Comparison of ENCODE assay signal across 13 cellular contexts in genomic region chr4:82833696-82834313, GRCh38. TPM values are rescaled to one million over a fixed set of nuclear protein-coding genes. Genes with fewer than 3 reads are reported as not detected.
DNase-seq lines count a peak whose midpoint lies in the region; ATAC-seq and TF ChIP-seq lines count a peak whose summit lies in the region.
"Had no signal": no experiment of that assay in that cellular context is flagged by ENCODE, and none has a peak within 500 bp of the region (broad histone marks: within the 10 kb centered on the region; RNA-seq: fewer than 3 reads in every experiment).

No MANE protein-coding gene starts in this region.

- no peak overlapping the region for H4K91ac ChIP-seq in trophoblast cell (ENCODE audit: low read depth, low read length)

- no peak overlapping the region for H3K4me3 Mint-ChIP-seq in endothelial cell (ENCODE audit: unreplicated experiment)
- H3K4me3 Mint-ChIP-seq in activated CD8-positive, alpha-beta memory T cell treated with anti-CD3 and anti-CD28 coated beads, Interleukin-2, amount 10 ng/mL, durations not matched to agents 7 days and 5 days: no peak overlapping the region
- H3K4me3 Mint-ChIP-seq: T-helper 2 cell treated with Interferon-gamma antibody and Interleukin-4, amounts not matched to agents 5 μg/mL and 100 μg/mL, for 36 hours had no signal

- H2BK5ac ChIP-seq in trophoblast cell (ENCODE audit: low read depth, low read length, poor library complexity): no peak overlapping the region

- H3K4me3 ChIP-seq in trophoblast cell (ENCODE audit: low read depth, low read length): no peak overlapping the region

- peaks cover 9 to 23% of the 10 kb centered on the region in 2 experiments for H3K36me3 ChIP-seq in trophoblast cell (ENCODE audit: control insufficient read depth in 1 of 2, insufficient read depth in 2 of 2, low read length in 2 of 2)

- no peak overlapping the region for H3K4ac ChIP-seq in trophoblast cell (ENCODE audit: low read depth, low read length)

- DNase-seq in EL (peak; percentile 85), RPMI7951 (ENCODE audit: low read depth) (peak; percentile 28), fibroblast of peridontal ligament (ENCODE audit: extremely low read depth) (peak; percentile 88), trophoblast cell (peak; percentile 55 to 71), endothelial cell (ENCODE audit: low spot score) (no peak), NCI-H146 treated with DMSO at 0.1 percent for 48 hours (lab: John Stamatoyannopoulos, UW; ENCODE audit: unreplicated experiment) (no peak), NCI-H1092 treated with DMSO at 0.1 percent for 48 hours (lab: John Stamatoyannopoulos, UW) (no peak)
- DNase-seq in activated CD8-positive, alpha-beta memory T cell treated with anti-CD3 and anti-CD28 coated beads, Interleukin-2, amount 10 ng/mL, durations not matched to agents 7 days and 5 days: no peak
- DNase-seq: DND-41; NCI-H524; stimulated activated CD4-positive, alpha-beta T cell treated with anti-CD3 and anti-CD28 coated beads, Interleukin-4, amount 100 ng/mL, for 4 hours had no signal

- no peaks in the 10 kb centered on the region for H3K4me1 ChIP-seq in trophoblast cell (ENCODE audit: control insufficient read depth in 1 of 2, insufficient read depth in 2 of 2, low read length in 2 of 2)

- peaks cover 26% of the 10 kb centered on the region for H3K36me3 Mint-ChIP-seq in endothelial cell (ENCODE audit: low read depth, unreplicated experiment)
- H3K36me3 Mint-ChIP-seq in activated CD8-positive, alpha-beta memory T cell treated with anti-CD3 and anti-CD28 coated beads, Interleukin-2, amount 10 ng/mL, durations not matched to agents 7 days and 5 days: peaks cover 37% of the 10 kb centered on the region

- H3K27me3 ChIP-seq in trophoblast cell (ENCODE audit: insufficient read depth, low read length): no peaks in the 10 kb centered on the region

- CTCF ChIA-PET in activated CD8-positive, alpha-beta memory T cell treated with anti-CD3 and anti-CD28 coated beads, Interleukin-2, amount 10 ng/mL, durations not matched to agents 7 days and 5 days (lab: Charles Lee): no interaction called here

- H4K12ac ChIP-seq in trophoblast cell (ENCODE audit: low read depth, low read length): no peak overlapping the region

- H3K23ac ChIP-seq in trophoblast cell (ENCODE audit: low read length): no peak overlapping the region

- no peak overlapping the region for H3K9ac ChIP-seq in trophoblast cell (ENCODE audit: low read length)

- no peaks in the 10 kb centered on the region for H3K9me3 Mint-ChIP-seq in endothelial cell (ENCODE audit: unreplicated experiment)
- H3K9me3 Mint-ChIP-seq in activated CD8-positive, alpha-beta memory T cell treated with anti-CD3 and anti-CD28 coated beads, Interleukin-2, amount 10 ng/mL, durations not matched to agents 7 days and 5 days (ENCODE audit: low read depth): peaks cover 2% of the 10 kb centered on the region

- H4K8ac ChIP-seq in trophoblast cell (ENCODE audit: low read depth, low read length): no peak overlapping the region

- no CpG with 5 or more reads among the region's 1 CpG for WGBS in trophoblast cell (ENCODE audit: extremely low coverage, insufficient coverage, insufficient read length)

- H3K4me2 ChIP-seq in trophoblast cell (ENCODE audit: low read length): no peak overlapping the region

- no peak overlapping the region for H2BK12ac ChIP-seq in trophoblast cell (ENCODE audit: low read length)

- no peak overlapping the region for H2AK5ac ChIP-seq in trophoblast cell (ENCODE audit: low read length)

- no peaks in the 10 kb centered on the region for H3K27me3 Mint-ChIP-seq in endothelial cell (ENCODE audit: unreplicated experiment)
- H3K27me3 Mint-ChIP-seq in activated CD8-positive, alpha-beta memory T cell treated with anti-CD3 and anti-CD28 coated beads, Interleukin-2, amount 10 ng/mL, durations not matched to agents 7 days and 5 days: no peaks in the 10 kb centered on the region

- no peak for ATAC-seq in activated CD8-positive, alpha-beta memory T cell treated with anti-CD3 and anti-CD28 coated beads, Interleukin-2, amount 10 ng/mL, durations not matched to agents 7 days and 5 days

- H2BK120ac ChIP-seq in trophoblast cell (ENCODE audit: insufficient read depth, low read length, poor library complexity): no peak overlapping the region

- H3K9me3 ChIP-seq in trophoblast cell (ENCODE audit: insufficient read depth, low read depth, low read length): no peaks in the 10 kb centered on the region

- H3K14ac ChIP-seq in trophoblast cell (ENCODE audit: low read length): no peak overlapping the region

- H3K79me1 ChIP-seq in trophoblast cell (ENCODE audit: low read length): no peaks in the 10 kb centered on the region

- H3K4me1 Mint-ChIP-seq in endothelial cell (ENCODE audit: unreplicated experiment): no peaks in the 10 kb centered on the region
- no peaks in the 10 kb centered on the region for H3K4me1 Mint-ChIP-seq in activated CD8-positive, alpha-beta memory T cell treated with anti-CD3 and anti-CD28 coated beads, Interleukin-2, amount 10 ng/mL, durations not matched to agents 7 days and 5 days

- no peak overlapping the region for H3K27ac Mint-ChIP-seq in endothelial cell (ENCODE audit: unreplicated experiment)
- no peak overlapping the region for H3K27ac Mint-ChIP-seq in activated CD8-positive, alpha-beta memory T cell treated with anti-CD3 and anti-CD28 coated beads, Interleukin-2, amount 10 ng/mL, durations not matched to agents 7 days and 5 days
- H3K27ac Mint-ChIP-seq: activated T-helper 2 cell treated with anti-CD3 and anti-CD28 coated beads, Interferon-gamma antibody, Interleukin-2, Interleukin-4, amounts not matched to agents 10 μg/mL and 5 μg/mL and 100 μg/mL, durations not matched to agents 14 hours and 24 hours and 36 hours; T-helper 2 cell treated with Interferon-gamma antibody and Interleukin-4, amounts not matched to agents 5 μg/mL and 100 μg/mL, for 36 hours had no signal

- no peak overlapping the region for H2AFZ ChIP-seq in trophoblast cell (ENCODE audit: insufficient read depth, low read length, poor library complexity)

- no peak overlapping the region for H3K18ac ChIP-seq in trophoblast cell (ENCODE audit: low read length)

- no peaks in the 10 kb centered on the region for H3K79me2 ChIP-seq in trophoblast cell (ENCODE audit: control insufficient read depth, insufficient read depth, low read length, poor library complexity)

- H3K27ac ChIP-seq in trophoblast cell (ENCODE audit: low read depth, low read length): no peak overlapping the region

- TF ChIP-seq CTCF in endothelial cell (IDR thresholded peaks at IDR 0.05; ENCODE audit: unreplicated experiment): no peak

RNA-seq across cellular contexts. Expression of gene SCD5, which starts 35.2 kb away (rescaled TPM):
- 10.1 and 13.2 TPM in 2 replicates for total RNA-seq in RPMI7951 (2014; rRNA removed; shearing (Covaris generic))
- 2.8 TPM in 2 replicates for polyA plus RNA-seq in trophoblast cell (2013)
- 0.38 TPM for total RNA-seq in endothelial cell (ENCODE audit: unreplicated experiment)
- 1 to 10 TPM; 6.4 to 8.2 TPM for total RNA-seq in activated CD8-positive, alpha-beta memory T cell treated with anti-CD3 and anti-CD28 coated beads, Interleukin-2, amount 10 ng/mL, durations not matched to agents 7 days and 5 days

RNA-seq across cellular contexts. Expression of gene SEC31A, which starts 57.1 kb away (rescaled TPM):
- 134 and 174 TPM in 2 replicates for total RNA-seq in RPMI7951 (2014; rRNA removed; shearing (Covaris generic))
- 331 and 347 TPM in 2 replicates for polyA plus RNA-seq in trophoblast cell (2013)
- total RNA-seq in endothelial cell (ENCODE audit: unreplicated experiment): 172 TPM
- 10 to 100 TPM; 87.9 to 89.8 TPM for total RNA-seq in activated CD8-positive, alpha-beta memory T cell treated with anti-CD3 and anti-CD28 coated beads, Interleukin-2, amount 10 ng/mL, durations not matched to agents 7 days and 5 days

Comparison
In these comparisons a context has a peak if more than half of its experiments do, and no peak if none do; other contexts are left out.
1. DNase-seq: peak in EL (single experiment), RPMI7951 (single experiment), fibroblast of peridontal ligament (single experiment) and trophoblast cell (2 of 2); none in endothelial cell (single experiment), NCI-H146 treated with DMSO at 0.1 percent for 48 hours (single experiment), activated CD8-positive, alpha-beta memory T cell treated with anti-CD3 and anti-CD28 coated beads, Interleukin-2, amount 10 ng/mL, durations not matched to agents 7 days and 5 days (single experiment) and NCI-H1092 treated with DMSO at 0.1 percent for 48 hours (single experiment).